Comparison of ENCODE assay signal across 19 cellular contexts in genomic region chr3:14533457-14533958, GRCh38. TPM values are rescaled to one million over a fixed set of nuclear protein-coding genes. Genes with fewer than 3 reads are reported as not detected.
"Had no signal": no experiment of that assay in that cellular context is flagged by ENCODE, and none has a peak within 500 bp of the region (broad histone marks: within the 10 kb centered on the region; RNA-seq: fewer than 3 reads in every experiment).

No MANE protein-coding gene starts in this region.

- H3K27me3 Mint-ChIP-seq: activated naive CD8-positive, alpha-beta T cell; progenitor cell of endocrine pancreas had no signal

- H3K4me1 Mint-ChIP-seq: naive B cell had no signal

- H3K27ac ChIP-seq: breast epithelium, esophagus muscularis mucosa, testis, upper lobe of right lung had no signal

- H3K4me3 Mint-ChIP-seq: activated naive CD8-positive, alpha-beta T cell; activated T-cell treated with anti-CD3 and anti-CD28 coated beads, Interleukin-2, amount 50 U/mL, for 4 hours; naive B cell had no signal

- H3K27me3 ChIP-seq: breast epithelium, testis had no signal

- ATAC-seq: activated T-cell treated with anti-CD3 and anti-CD28 coated beads, Interleukin-2, amount 50 U/mL, for 4 hours; sciatic nerve; stimulated activated naive CD8-positive, alpha-beta T cell treated with anti-CD3 and anti-CD28 coated beads, Interleukin-15, Interleukin-2, amounts not matched to agents 100 U/mL and 50 U/mL, for 24 hours had no signal

- FAIRE-seq: islet of Langerhans had no signal

- H3K9me3 ChIP-seq: breast epithelium, esophagus muscularis mucosa, testis, upper lobe of right lung had no signal

- DNase-seq: activated CD4-positive, alpha-beta T cell treated with anti-CD3 and anti-CD28 coated beads, Interleukin-2, amount 50 U/mL, for 48 hours; activated CD4-positive, CD25-positive, alpha-beta regulatory T cell treated with anti-CD3 and anti-CD28 coated beads, Interleukin-2, amount 50 U/mL, for 72 hours; activated effector memory CD4-positive, alpha-beta T cell treated with anti-CD3 and anti-CD28 coated beads, Interleukin-2, amount 50 U/mL, for 16 hours; activated T-cell treated with anti-CD3 and anti-CD28 coated beads, Interleukin-2, amount 50 U/mL, for 4 hours; amygdala; midbrain; naive B cell; stimulated activated CD4-positive, alpha-beta T cell treated with anti-CD3 and anti-CD28 coated beads, Interleukin-4, amount 100 ng/mL, for 1 hour; stimulated activated CD8-positive, alpha-beta memory T cell treated with anti-CD3 and anti-CD28 coated beads, Interleukin-4, amount 100 ng/mL, for 48 hours; stimulated activated naive CD8-positive, alpha-beta T cell treated with anti-CD3 and anti-CD28 coated beads, Interleukin-15, Interleukin-2, amounts not matched to agents 100 U/mL and 50 U/mL, for 24 hours; testis; upper lobe of right lung had no signal

- H3K4me3 ChIP-seq: breast epithelium, esophagus muscularis mucosa, testis, upper lobe of right lung had no signal

- H3K36me3 ChIP-seq: breast epithelium, esophagus muscularis mucosa, upper lobe of right lung had no signal

- H3K36me3 Mint-ChIP-seq: activated naive CD8-positive, alpha-beta T cell; naive B cell had no signal

- H3K27ac Mint-ChIP-seq: activated naive CD8-positive, alpha-beta T cell; naive B cell; progenitor cell of endocrine pancreas had no signal

- H3K9me3 Mint-ChIP-seq: activated T-cell treated with anti-CD3 and anti-CD28 coated beads, Interleukin-2, amount 50 U/mL, for 4 hours had no signal

- H3K4me1 ChIP-seq: breast epithelium, upper lobe of right lung had no signal

RNA-seq across cellular contexts. Expression of gene GRIP2, which starts 6.6 kb away (rescaled TPM):
- total RNA-seq: activated T-cell treated with anti-CD3 and anti-CD28 coated beads, Interleukin-2, amount 50 U/mL, for 4 hours; T-helper 2 cell treated with Interferon-gamma antibody and Interleukin-4, amounts not matched to agents 100 ng/mL and 5 ng/mL, for 36 hours had no signal
